ENCODE assay signal across 23 cellular contexts in genomic region chr17:75546181-75546580, GRCh38. TPM values are rescaled to one million over a fixed set of nuclear protein-coding genes. Genes with fewer than 3 reads are reported as not detected.
"Had no signal": no experiment of that assay in that cellular context is flagged by ENCODE, and none has a peak within 500 bp of the region (broad histone marks: within the 10 kb centered on the region; RNA-seq: fewer than 3 reads in every experiment).

No MANE protein-coding gene starts in this region.

- FAIRE-seq: endometrium, pancreas had no signal

- H3K9me3 Mint-ChIP-seq: central memory CD8-positive, alpha-beta T cell; effector memory CD8-positive, alpha-beta T cell; immature natural killer cell; memory B cell; natural killer cell; stimulated activated effector memory CD8-positive, alpha-beta T cell treated with anti-CD3 and anti-CD28 coated beads, Interleukin-12 subunit alpha, Interleukin-12 subunit beta, amount 100 ng/mL, for 72 hours had no signal

- DNase-seq: dermis blood vessel endothelial cell; effector memory CD8-positive, alpha-beta T cell; hypothalamus; immature natural killer cell; islet precursor cell; natural killer cell; sigmoid colon; stimulated activated CD4-positive, alpha-beta T cell treated with anti-CD3 and anti-CD28 coated beads, Interleukin-2, amount 100 ng/mL, for 24 hours; stimulated activated CD4-positive, alpha-beta T cell treated with anti-CD3 and anti-CD28 coated beads, Interleukin-4, amount 100 ng/mL, for 24 hours; stimulated activated naive CD4-positive, alpha-beta T cell treated with Interleukin-2 at 50 U/mL for 16 hours; stomach; thyroid gland had no signal

- ATAC-seq: effector memory CD8-positive, alpha-beta T cell; gastroesophageal sphincter; natural killer cell; stimulated activated effector memory CD8-positive, alpha-beta T cell treated with anti-CD3 and anti-CD28 coated beads, Interleukin-12 subunit alpha, Interleukin-12 subunit beta, amount 100 ng/mL, for 72 hours had no signal

- H3K9me3 ChIP-seq: gastroesophageal sphincter, neutrophil, pancreas, prostate gland, right atrium auricular region, sigmoid colon, stomach, thyroid gland had no signal

- H3K36me3 ChIP-seq: gastroesophageal sphincter, neutrophil, pancreas, prostate gland, right atrium auricular region, sigmoid colon, thyroid gland had no signal

- H3K27ac Mint-ChIP-seq: effector memory CD8-positive, alpha-beta T cell; memory B cell; natural killer cell; stimulated activated effector memory CD8-positive, alpha-beta T cell treated with anti-CD3 and anti-CD28 coated beads, Interleukin-12 subunit alpha, Interleukin-12 subunit beta, amount 100 ng/mL, for 72 hours had no signal

- H3K4me3 ChIP-seq: coronary artery, gastroesophageal sphincter, lung, pancreas, prostate gland, right atrium auricular region, sigmoid colon, stomach, thyroid gland had no signal

- H3K36me3 Mint-ChIP-seq: natural killer cell had no signal

- H3K27me3 Mint-ChIP-seq: central memory CD8-positive, alpha-beta T cell; effector memory CD8-positive, alpha-beta T cell; memory B cell had no signal

- H3K27ac ChIP-seq: coronary artery, gastroesophageal sphincter, neutrophil, right atrium auricular region, sigmoid colon, thyroid gland had no signal

- H3K4me1 ChIP-seq: gastroesophageal sphincter, right atrium auricular region, sigmoid colon had no signal

- H3K4me3 Mint-ChIP-seq: central memory CD8-positive, alpha-beta T cell; effector memory CD8-positive, alpha-beta T cell; immature natural killer cell; memory B cell; natural killer cell; stimulated activated effector memory CD8-positive, alpha-beta T cell treated with anti-CD3 and anti-CD28 coated beads, Interleukin-12 subunit alpha, Interleukin-12 subunit beta, amount 100 ng/mL, for 72 hours had no signal

- H3K27me3 ChIP-seq: gastroesophageal sphincter, neutrophil, pancreas, right atrium auricular region, sigmoid colon, stomach, thyroid gland had no signal

RNA-seq across cellular contexts. Expression of gene CASKIN2, which starts 30.8 kb away (rescaled TPM):
- polyA plus RNA-seq: immature natural killer cell had no signal
